ENCODE assay signal across 19 cellular contexts in the genomic region with DNA sequence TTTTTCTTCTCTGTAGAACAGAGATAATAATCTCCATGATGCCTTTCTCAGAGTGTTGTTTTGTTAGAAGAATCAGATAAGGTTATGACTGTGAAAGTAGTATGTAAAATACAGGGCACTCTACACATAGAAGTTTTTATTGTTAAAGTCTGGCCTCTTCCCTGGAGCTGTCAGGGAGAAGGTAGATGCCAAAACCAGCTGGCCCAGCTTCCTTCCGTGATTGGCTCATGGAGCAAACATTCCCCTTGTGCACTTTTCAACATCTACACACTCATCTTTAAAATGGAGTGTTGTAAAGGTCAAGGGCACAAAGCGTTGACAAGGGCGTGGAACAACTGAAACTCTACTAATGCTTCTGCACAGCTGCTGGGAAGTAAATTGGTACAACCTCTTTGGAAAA. TPM values are rescaled to one million over a fixed set of nuclear protein-coding genes. Genes with fewer than 3 reads are reported as not detected.
A peak's percentile ranks its signal among the peaks of the same experiment; 100 is the strongest.
DNase-seq lines count a peak whose midpoint lies in the region; ATAC-seq, FAIRE-seq and TF ChIP-seq lines count a peak whose summit lies in the region.
"Had no signal": no experiment of that assay in that cellular context is flagged by ENCODE, and none has a peak within 500 bp of the region (broad histone marks: within the 10 kb centered on the region; RNA-seq: fewer than 3 reads in every experiment).

No MANE protein-coding gene starts in this region.

- no peaks in the 10 kb centered on the region for H3K9me1 ChIP-seq in K562 (ENCODE audit: control insufficient read depth, insufficient read depth, low read length)

- no peak overlapping the region for H3K4me2 ChIP-seq in K562 (ENCODE audit: insufficient read depth, low read length)
- H3K4me2 ChIP-seq: SK-N-SH had no signal

- no TSS peak for BruUV-seq in K562 (replicated peaks; lab: Mats Ljungman, UMichigan)

- H3K27me3 ChIP-seq in K562 (ENCODE audit: control insufficient read depth in 2 of 2, insufficient read depth in 2 of 2, low read length in 2 of 2) = peaks cover 4 to 25% of the 10 kb centered on the region in 2 experiments; a peak in 4 of 5 replicates
- no peaks in the 10 kb centered on the region for H3K27me3 ChIP-seq in heart left ventricle
- H3K27me3 ChIP-seq: MG63 had no signal

- no peaks in the 10 kb centered on the region for H3K79me2 ChIP-seq in K562 (ENCODE audit: control insufficient read depth, insufficient read depth, low read length)

- TF ChIP-seq POLR2A in K562 (conservative IDR thresholded peaks at IDR 0.05) = no peak
- no peak for TF ChIP-seq POLR2A in heart left ventricle (IDR thresholded peaks at IDR 0.05)

- no peaks in the 10 kb centered on the region for H4K20me1 ChIP-seq in K562 (replicated peaks; ENCODE audit: control insufficient read depth, insufficient read depth, low read length)

- H3K9me3 Mint-ChIP-seq in endothelial cell (ENCODE audit: unreplicated experiment) = no peaks in the 10 kb centered on the region
- H3K9me3 Mint-ChIP-seq in activated naive CD4-positive, alpha-beta T cell treated with anti-CD3 and anti-CD28 coated beads for 36 hours = no peaks in the 10 kb centered on the region

- intact Hi-C loops in Right ventricle myocardium inferior (cut with DNase I) = loop anchor here (2.0 kb wide), 1 partner anchor 90 kb away; the partner anchor contains the start of gene ALAD
- intact Hi-C loops in cardiac septum (cut with DNase I) = loop anchor here (2.0 kb wide), 1 partner anchor 92 kb away; no protein-coding TSS in a partner anchor
- intact Hi-C loops in K562 (cut with micrococcal nuclease) = no loop called here
- intact Hi-C loops in heart left ventricle (cut with DNase I) = loop anchor here in 5 of 10 donors (1.0 to 10.0 kb wide), 8 partner anchors 88 to 354 kb away; partner anchors contain the start of genes ALAD (in 2 of the 5), C9orf43 (in 1 of the 5) and POLE3 (in 1 of the 5)
- intact Hi-C loops in posterior cingulate gyrus (cut with DNase I) = no loop called here
- intact Hi-C loops in activated naive CD4-positive, alpha-beta T cell treated with anti-CD3 and anti-CD28 coated beads for 36 hours (cut with micrococcal nuclease) = no loop called here

- no peak overlapping the region for H3K4me3 Mint-ChIP-seq in endothelial cell (ENCODE audit: unreplicated experiment)
- no peak overlapping the region for H3K4me3 Mint-ChIP-seq in activated naive CD4-positive, alpha-beta T cell treated with anti-CD3 and anti-CD28 coated beads for 36 hours

- H3K27ac ChIP-seq in K562 (ENCODE audit: extremely low read depth, low read depth, low read length) (no peak overlapping the region), heart left ventricle (peak overlapping the region in 6 of 12 donors; percentile 16 to 73 (median 50))

- H3K9me3 ChIP-seq in K562 (replicated peaks; ENCODE audit: control insufficient read depth, insufficient read depth, low read depth, low read length) = no peaks in the 10 kb centered on the region
- H3K9me3 ChIP-seq in heart left ventricle = no peaks in the 10 kb centered on the region
- H3K9me3 ChIP-seq: MG63, SK-N-SH had no signal

- H3K4me1 Mint-ChIP-seq in endothelial cell (ENCODE audit: unreplicated experiment) = no peaks in the 10 kb centered on the region
- no peaks in the 10 kb centered on the region for H3K4me1 Mint-ChIP-seq in activated naive CD4-positive, alpha-beta T cell treated with anti-CD3 and anti-CD28 coated beads for 36 hours (ENCODE audit: low read depth)

- TF ChIP-seq CTCF in K562 (IDR thresholded peaks at IDR 0.05 in 2 of 3, conservative IDR thresholded peaks at IDR 0.05 in 1 of 3; ENCODE audit: insufficient read depth in 2 of 3, low read depth in 1 of 3, low read length in 3 of 3) (no peak), heart left ventricle (IDR thresholded peaks at IDR 0.05) (no peak), endothelial cell (IDR thresholded peaks at IDR 0.05; ENCODE audit: unreplicated experiment) (no peak)

- H2AFZ ChIP-seq in K562 (ENCODE audit: low read depth, low read length) = no peak overlapping the region

- in situ Hi-C loops in K562 (cut with MboI) = no loop called here

- DNase-seq in Right ventricle myocardium inferior (ENCODE audit: missing footprints) = no peak
- DNase-seq in cardiac septum (ENCODE audit: low spot score) = no peak
- no peak for DNase-seq in K562 (ENCODE audit: extremely low read depth in 1 of 4, low spot score in 3 of 4)
- peak in 3 of 5 donors; percentile 26 to 65 (median 43) for DNase-seq in heart left ventricle
- no peak for DNase-seq in posterior cingulate gyrus
- DNase-seq in activated CD4-positive, alpha-beta T cell treated with anti-CD3 and anti-CD28 coated beads, Interleukin-2, amount 50 U/mL, for 48 hours = no peak
- no peak for DNase-seq in endothelial cell (ENCODE audit: low spot score)
- DNase-seq in activated naive CD4-positive, alpha-beta T cell treated with anti-CD3 and anti-CD28 coated beads for 36 hours = no peak
- DNase-seq: KG1, MG63, NCI-H1105, NCI-H1694 treated with DMSO at 0.1 percent for 48 hours, NCI-H446, NCI-H748 treated with DMSO at 0.1 percent for 48 hours, PC-3, SK-N-SH had no signal

- TF ChIP-seq RAD21 in K562 (CRISPR knock-in tag; conservative IDR thresholded peaks at IDR 0.05 in 1 of 2, IDR thresholded peaks at IDR 0.05 in 1 of 2) = no peak

- no peak for FAIRE-seq in K562 (lab: Jason Lieb, UNC)
- FAIRE-seq: GM12891 had no signal

- no peak overlapping the region for H3K4me3 ChIP-seq in K562
- no peak overlapping the region for H3K4me3 ChIP-seq in heart left ventricle
- H3K4me3 ChIP-seq: MG63 had no signal

- no peak overlapping the region for H3K9ac ChIP-seq in K562 (ENCODE audit: insufficient read depth in 1 of 2, low read depth in 2 of 2, low read length in 2 of 2)
- H3K9ac ChIP-seq: SK-N-SH had no signal

- TF ChIP-seq EP300 in K562 (IDR thresholded peaks at IDR 0.05; ENCODE audit: low read length) = no peak

- POLR2A ChIA-PET in K562 (lab: Yijun Ruan, JAX) = interaction anchor here (0.6 to 1.1 kb wide), 3 partner anchors 11 to 325 kb away, joined by 3 to 5 read pairs (median 3); no protein-coding TSS in a partner anchor

- no peak overlapping the region for H3K27ac Mint-ChIP-seq in endothelial cell (ENCODE audit: unreplicated experiment)
- H3K27ac Mint-ChIP-seq in activated naive CD4-positive, alpha-beta T cell treated with anti-CD3 and anti-CD28 coated beads for 36 hours = no peak overlapping the region

- H3K36me3 ChIP-seq in K562 (ENCODE audit: control insufficient read depth, insufficient read depth, low read length) (no peaks in the 10 kb centered on the region), heart left ventricle (no peaks in the 10 kb centered on the region)
- H3K36me3 ChIP-seq: MG63 had no signal

- no peaks in the 10 kb centered on the region; a peak in 1 of 5 replicates for H3K4me1 ChIP-seq in K562 (replicated peaks in 1 of 2; ENCODE audit: control insufficient read depth in 2 of 2, insufficient read depth in 2 of 2, low read length in 2 of 2)
- peaks cover 0 to 22% (median 9%) of the 10 kb centered on the region in 12 donors for H3K4me1 ChIP-seq in heart left ventricle

- no peaks in the 10 kb centered on the region for H3K27me3 Mint-ChIP-seq in endothelial cell (ENCODE audit: unreplicated experiment)
- H3K27me3 Mint-ChIP-seq in activated naive CD4-positive, alpha-beta T cell treated with anti-CD3 and anti-CD28 coated beads for 36 hours (ENCODE audit: low read depth) = no peaks in the 10 kb centered on the region

- ATAC-seq in Right ventricle myocardium inferior (peak; percentile 68), K562 (no peak), heart left ventricle (peak in 3 of 4 donors; percentile 86 to 92 (median 89))
- ATAC-seq: PC-3 had no signal

- CTCF ChIA-PET in K562 (lab: Yijun Ruan, JAX; ENCODE audit: low intra/inter-chr PET ratio) = interaction anchor here (0.6 to 1.3 kb wide), 3 partner anchors 96 to 499 kb away, joined by 3 to 5 read pairs (median 3); no protein-coding TSS in a partner anchor
- CTCF ChIA-PET in activated naive CD4-positive, alpha-beta T cell treated with anti-CD3 and anti-CD28 coated beads for 36 hours (lab: Charles Lee) = interaction anchor here (0.6 to 1.9 kb wide), 6 partner anchors 19 to 347 kb away, joined by 3 to 11 read pairs (median 4); no protein-coding TSS in a partner anchor

- H3K36me3 Mint-ChIP-seq in endothelial cell (ENCODE audit: low read depth, unreplicated experiment) = no peaks in the 10 kb centered on the region
- H3K36me3 Mint-ChIP-seq in activated naive CD4-positive, alpha-beta T cell treated with anti-CD3 and anti-CD28 coated beads for 36 hours (ENCODE audit: low read depth) = no peaks in the 10 kb centered on the region

- WGBS in K562 (ENCODE audit: insufficient coverage, low coverage, missing lambda C conversion rate) = 5% methylated on average over 3 of the region's 3 CpGs
- 14 to 33% (median 23%) methylated on average over 3 of the region's 3 CpGs for WGBS in heart left ventricle, 4 donors

RNA-seq across cellular contexts. Expression of gene RNF183, which starts 7.4 kb away (rescaled TPM):
- total RNA-seq in Right ventricle myocardium inferior (not detected), cardiac septum (not detected), K562 (2014; rRNA removed) (not detected in 2 replicates), K562 (2014; rRNA removed; fragmentation: Illumina TruSeq; extraction: Trizol) (not detected in 2 replicates), K562 (2015; rRNA removed; fragmentation: Illumina TruSeq; extraction: Trizol) (not detected in 2 replicates), K562 (2021) (0.22 TPM in 1 of 2 replicates, not detected in the other), heart left ventricle (not detected), endothelial cell (ENCODE audit: unreplicated experiment) (not detected)
- 2.4 and 2.9 TPM in 2 replicates for total RNA-seq in K562 (2011; cell fraction: chromatin; rRNA removed; ENCODE audit: low replicate concordance)
- total RNA-seq in K562 (2011; cell fraction: nucleolus; rRNA removed) = 0.92 and 2.3 TPM in 2 replicates
- total RNA-seq in K562 (2011; cell fraction: nucleoplasm; rRNA removed) = 1.4 and 2.4 TPM in 2 replicates
- polyA plus RNA-seq in K562 (2011; rRNA removed) (2.0 and 3.1 TPM in 2 replicates), K562 (2014; fragmentation: Illumina TruSeq; extraction: Trizol) (0.08 TPM in 1 of 2 replicates, not detected in the other), K562 (2014; fragmentation: Nextera tagmentation; extraction: Ambion mirVana) (under 1 TPM in 1 of 2 experiments, not detected in 1; 0.04 TPM), K562 (2014; rRNA removed) (0.08 and 0.11 TPM in 2 replicates), heart left ventricle (under 1 TPM in 1 of 2 donors, not detected in 1; 0.04 TPM)
- 3.7 TPM in 2 replicates for polyA plus RNA-seq in K562 (2011; cell fraction: cytosol; rRNA removed)
- polyA plus RNA-seq in K562 (2011; cell fraction: nucleus; rRNA removed) = 8.0 and 10.7 TPM in 2 replicates
- polyA plus RNA-seq in K562 (2012) = 0.26 and 0.57 TPM in 2 replicates
- 1.1 and 1.3 TPM in 2 replicates for polyA minus RNA-seq in K562 (2011; rRNA and poly(A)+ RNA removed)
- not detected in 2 replicates for polyA minus RNA-seq in K562 (2011; cell fraction: cytosol; rRNA and poly(A)+ RNA removed)
- polyA minus RNA-seq in K562 (2011; cell fraction: nucleus; rRNA and poly(A)+ RNA removed) = 0.94 and 2.2 TPM in 2 replicates
- total RNA-seq in activated naive CD4-positive, alpha-beta T cell treated with anti-CD3 and anti-CD28 coated beads for 36 hours = not detected
- total RNA-seq: A172, G401, PC-3 had no signal
- polyA plus RNA-seq: SK-N-SH had no signal

RNA-seq across cellular contexts. Expression of gene WDR31, which starts 29.5 kb away (rescaled TPM):
- 13.0 TPM for total RNA-seq in Right ventricle myocardium inferior
- total RNA-seq in cardiac septum = 10.9 TPM
- 1.1 and 1.9 TPM in 2 replicates for total RNA-seq in K562 (2011; cell fraction: chromatin; rRNA removed; ENCODE audit: low replicate concordance)
- 0.83 and 1.2 TPM in 2 replicates for total RNA-seq in K562 (2011; cell fraction: nucleolus; rRNA removed)
- total RNA-seq in K562 (2011; cell fraction: nucleoplasm; rRNA removed) = 0.73 and 0.84 TPM in 2 replicates
- 0.64 and 0.78 TPM in 2 replicates for total RNA-seq in K562 (2014; rRNA removed)
- 0.95 and 1.3 TPM in 2 replicates for total RNA-seq in K562 (2014; rRNA removed; fragmentation: Illumina TruSeq; extraction: Trizol)
- 0.80 and 1.0 TPM in 2 replicates for total RNA-seq in K562 (2015; rRNA removed; fragmentation: Illumina TruSeq; extraction: Trizol)
- total RNA-seq in K562 (2021) = 1.4 and 1.5 TPM in 2 replicates
- 1.3 and 1.8 TPM in 2 replicates for polyA plus RNA-seq in K562 (2011; rRNA removed)
- 0.64 and 1.2 TPM in 2 replicates for polyA plus RNA-seq in K562 (2011; cell fraction: cytosol; rRNA removed)
- 0.93 and 1.8 TPM in 2 replicates for polyA plus RNA-seq in K562 (2011; cell fraction: nucleus; rRNA removed)
- polyA plus RNA-seq in K562 (2012) = 1.6 and 4.2 TPM in 2 replicates
- polyA plus RNA-seq in K562 (2014; fragmentation: Illumina TruSeq; extraction: Trizol) = 1.2 and 1.3 TPM in 2 replicates
- under 1 TPM; 0.35 to 0.71 TPM for polyA plus RNA-seq in K562 (2014; fragmentation: Nextera tagmentation; extraction: Ambion mirVana)
- 0.66 and 1.5 TPM in 2 replicates for polyA plus RNA-seq in K562 (2014; rRNA removed)
- polyA minus RNA-seq in K562 (2011; rRNA and poly(A)+ RNA removed) = 2.9 and 7.2 TPM in 2 replicates
- 1.0 and 2.5 TPM in 2 replicates for polyA minus RNA-seq in K562 (2011; cell fraction: cytosol; rRNA and poly(A)+ RNA removed)
- 0.54 and 0.67 TPM in 2 replicates for polyA minus RNA-seq in K562 (2011; cell fraction: nucleus; rRNA and poly(A)+ RNA removed)
- 10 to 100 TPM in 6 of 9 donors, 1 to 10 TPM in 3; 8.1 to 22.4 (median 14.4) TPM for total RNA-seq in heart left ventricle
- 1 to 10 TPM; 7.0 TPM for polyA plus RNA-seq in heart left ventricle
- total RNA-seq in endothelial cell (ENCODE audit: unreplicated experiment) = 0.95 TPM
- under 1 TPM; 0.81 to 0.88 TPM for total RNA-seq in activated naive CD4-positive, alpha-beta T cell treated with anti-CD3 and anti-CD28 coated beads for 36 hours

RNA-seq across cellular contexts. Expression of gene PRPF4, which starts 35.1 kb away (rescaled TPM):
- total RNA-seq in Right ventricle myocardium inferior (11.0 TPM), cardiac septum (10.5 TPM), K562 (2014; rRNA removed) (36.2 and 39.8 TPM in 2 replicates), K562 (2014; rRNA removed; fragmentation: Illumina TruSeq; extraction: Trizol) (42.4 and 45.0 TPM in 2 replicates), K562 (2015; rRNA removed; fragmentation: Illumina TruSeq; extraction: Trizol) (52.7 and 53.2 TPM in 2 replicates), K562 (2021) (36.1 and 36.7 TPM in 2 replicates), heart left ventricle (10 to 100 TPM; 10.4 to 15.0 (median 13.8) TPM), endothelial cell (ENCODE audit: unreplicated experiment) (20.5 TPM)
- 40.6 and 50.9 TPM in 2 replicates for total RNA-seq in K562 (2011; cell fraction: chromatin; rRNA removed; ENCODE audit: low replicate concordance)
- 20.5 and 23.0 TPM in 2 replicates for total RNA-seq in K562 (2011; cell fraction: nucleolus; rRNA removed)
- total RNA-seq in K562 (2011; cell fraction: nucleoplasm; rRNA removed) = 26.3 and 27.7 TPM in 2 replicates
- polyA plus RNA-seq in K562 (2011; rRNA removed) (18.3 and 26.1 TPM in 2 replicates), K562 (2014; fragmentation: Illumina TruSeq; extraction: Trizol) (44.7 and 49.8 TPM in 2 replicates), K562 (2014; fragmentation: Nextera tagmentation; extraction: Ambion mirVana) (10 to 100 TPM; 25.8 to 66.0 TPM), K562 (2014; rRNA removed) (29.5 and 30.2 TPM in 2 replicates), heart left ventricle (10 to 100 TPM in 1 of 2 donors, 1 to 10 TPM in 1; 5.1 to 24.6 TPM)
- 19.0 and 20.2 TPM in 2 replicates for polyA plus RNA-seq in K562 (2011; cell fraction: cytosol; rRNA removed)
- 15.4 and 18.4 TPM in 2 replicates for polyA plus RNA-seq in K562 (2011; cell fraction: nucleus; rRNA removed)
- polyA plus RNA-seq in K562 (2012) = 26.0 and 38.2 TPM in 2 replicates
- polyA minus RNA-seq in K562 (2011; rRNA and poly(A)+ RNA removed) = 19.3 and 21.5 TPM in 2 replicates
- polyA minus RNA-seq in K562 (2011; cell fraction: cytosol; rRNA and poly(A)+ RNA removed) = 17.4 and 19.7 TPM in 2 replicates
- polyA minus RNA-seq in K562 (2011; cell fraction: nucleus; rRNA and poly(A)+ RNA removed) = 9.0 and 15.3 TPM in 2 replicates
- total RNA-seq in activated naive CD4-positive, alpha-beta T cell treated with anti-CD3 and anti-CD28 coated beads for 36 hours = 10 to 100 TPM; 39.9 to 44.3 TPM

RNA-seq across cellular contexts. Expression of gene CDC26, which starts 35.2 kb away (rescaled TPM):
- total RNA-seq in Right ventricle myocardium inferior = 38.3 TPM
- total RNA-seq in cardiac septum = 35.1 TPM
- 6.0 and 15.5 TPM in 2 replicates for total RNA-seq in K562 (2011; cell fraction: chromatin; rRNA removed; ENCODE audit: low replicate concordance)
- total RNA-seq in K562 (2011; cell fraction: nucleolus; rRNA removed) = 3.7 and 4.7 TPM in 2 replicates
- 6.2 and 8.5 TPM in 2 replicates for total RNA-seq in K562 (2011; cell fraction: nucleoplasm; rRNA removed)
- total RNA-seq in K562 (2014; rRNA removed) = 38.9 and 49.8 TPM in 2 replicates
- total RNA-seq in K562 (2014; rRNA removed; fragmentation: Illumina TruSeq; extraction: Trizol) = 60.0 and 61.5 TPM in 2 replicates
- 63.9 and 65.3 TPM in 2 replicates for total RNA-seq in K562 (2015; rRNA removed; fragmentation: Illumina TruSeq; extraction: Trizol)
- total RNA-seq in K562 (2021) = 33.0 TPM in 2 replicates
- 30.1 and 42.9 TPM in 2 replicates for polyA plus RNA-seq in K562 (2011; rRNA removed)
- 7.1 and 20.4 TPM in 2 replicates for polyA plus RNA-seq in K562 (2011; cell fraction: cytosol; rRNA removed)
- polyA plus RNA-seq in K562 (2011; cell fraction: nucleus; rRNA removed) = 9.9 and 13.4 TPM in 2 replicates
- 24.7 and 64.4 TPM in 2 replicates for polyA plus RNA-seq in K562 (2012)
- polyA plus RNA-seq in K562 (2014; fragmentation: Illumina TruSeq; extraction: Trizol) = 69.5 and 76.9 TPM in 2 replicates
- polyA plus RNA-seq in K562 (2014; fragmentation: Nextera tagmentation; extraction: Ambion mirVana) = 100 to 1,000 TPM; 132 to 147 TPM
- 57.4 and 64.6 TPM in 2 replicates for polyA plus RNA-seq in K562 (2014; rRNA removed)
- polyA minus RNA-seq in K562 (2011; rRNA and poly(A)+ RNA removed) = 29.1 and 33.8 TPM in 2 replicates
- 6.0 and 11.5 TPM in 2 replicates for polyA minus RNA-seq in K562 (2011; cell fraction: cytosol; rRNA and poly(A)+ RNA removed)
- polyA minus RNA-seq in K562 (2011; cell fraction: nucleus; rRNA and poly(A)+ RNA removed) = 3.5 and 8.0 TPM in 2 replicates
- 10 to 100 TPM; 22.3 to 39.4 (median 34.4) TPM for total RNA-seq in heart left ventricle
- 10 to 100 TPM; 44.9 to 46.0 TPM for polyA plus RNA-seq in heart left ventricle
- 27.0 TPM for total RNA-seq in endothelial cell (ENCODE audit: unreplicated experiment)
- 10 to 100 TPM; 36.3 to 38.1 TPM for total RNA-seq in activated naive CD4-positive, alpha-beta T cell treated with anti-CD3 and anti-CD28 coated beads for 36 hours

RNA-seq across cellular contexts. Expression of gene BSPRY, which starts 38.8 kb away (rescaled TPM):
- total RNA-seq in Right ventricle myocardium inferior = 0.35 TPM
- 1.7 TPM for total RNA-seq in cardiac septum
- total RNA-seq in K562 (2011; cell fraction: chromatin; rRNA removed; ENCODE audit: low replicate concordance) = 0.25 and 0.56 TPM in 2 replicates
- 0.17 and 0.53 TPM in 2 replicates for total RNA-seq in K562 (2011; cell fraction: nucleolus; rRNA removed)
- 0.59 and 0.84 TPM in 2 replicates for total RNA-seq in K562 (2011; cell fraction: nucleoplasm; rRNA removed)
- 0.16 and 0.18 TPM in 2 replicates for total RNA-seq in K562 (2014; rRNA removed)
- total RNA-seq in K562 (2014; rRNA removed; fragmentation: Illumina TruSeq; extraction: Trizol) = 0.18 and 0.22 TPM in 2 replicates
- 0.22 and 0.23 TPM in 2 replicates for total RNA-seq in K562 (2015; rRNA removed; fragmentation: Illumina TruSeq; extraction: Trizol)
- 0.16 and 0.45 TPM in 2 replicates for total RNA-seq in K562 (2021)
- 0.46 and 0.67 TPM in 2 replicates for polyA plus RNA-seq in K562 (2011; rRNA removed)
- polyA plus RNA-seq in K562 (2011; cell fraction: cytosol; rRNA removed) = 0.63 and 1.2 TPM in 2 replicates
- polyA plus RNA-seq in K562 (2011; cell fraction: nucleus; rRNA removed) = 0.51 and 0.95 TPM in 2 replicates
- 0.30 and 0.64 TPM in 2 replicates for polyA plus RNA-seq in K562 (2012)
- 0.21 and 0.22 TPM in 2 replicates for polyA plus RNA-seq in K562 (2014; fragmentation: Illumina TruSeq; extraction: Trizol)
- under 1 TPM; 0.07 TPM for polyA plus RNA-seq in K562 (2014; fragmentation: Nextera tagmentation; extraction: Ambion mirVana)
- 0.17 and 0.34 TPM in 2 replicates for polyA plus RNA-seq in K562 (2014; rRNA removed)
- 0.30 and 0.88 TPM in 2 replicates for polyA minus RNA-seq in K562 (2011; rRNA and poly(A)+ RNA removed)
- polyA minus RNA-seq in K562 (2011; cell fraction: cytosol; rRNA and poly(A)+ RNA removed) = 0.55 TPM in 1 of 2 replicates, not detected in the other
- polyA minus RNA-seq in K562 (2011; cell fraction: nucleus; rRNA and poly(A)+ RNA removed) = 0.27 and 0.33 TPM in 2 replicates
- total RNA-seq in heart left ventricle = 1 to 10 TPM in 7 of 9 donors, under 1 TPM in 1, not detected in 1; 0.39 to 7.6 (median 1.7) TPM
- 1 to 10 TPM in 1 of 2 donors, under 1 TPM in 1; 0.80 to 3.8 TPM for polyA plus RNA-seq in heart left ventricle
- total RNA-seq in endothelial cell (ENCODE audit: unreplicated experiment) = 0.15 TPM
- 1 to 10 TPM; 7.7 to 8.3 TPM for total RNA-seq in activated naive CD4-positive, alpha-beta T cell treated with anti-CD3 and anti-CD28 coated beads for 36 hours
- total RNA-seq: A172 had no signal
- polyA plus RNA-seq: SK-N-SH had no signal

Comparison
In these comparisons a context has a peak if more than half of its experiments do, and no peak if none do; other contexts are left out.
1. DNase-seq: peak in heart left ventricle (3 of 5); none in Right ventricle myocardium inferior (single experiment), cardiac septum (single experiment), K562 (0 of 4), posterior cingulate gyrus (0 of 10), activated CD4-positive, alpha-beta T cell treated with anti-CD3 and anti-CD28 coated beads, Interleukin-2, amount 50 U/mL, for 48 hours (0 of 2), endothelial cell (single experiment) and activated naive CD4-positive, alpha-beta T cell treated with anti-CD3 and anti-CD28 coated beads for 36 hours (single experiment).
2. intact Hi-C loops: an anchor here in Right ventricle myocardium inferior (2.0 kb wide) and cardiac septum (2.0 kb wide); none called in K562, posterior cingulate gyrus and activated naive CD4-positive, alpha-beta T cell treated with anti-CD3 and anti-CD28 coated beads for 36 hours.